In genomic region chr2:105403785-105404698, GRCh38 we compare ENCODE assay signal across 1 cellular context.
TF ChIP-seq lines count a peak whose summit lies in the region.

No MANE protein-coding gene starts in this region.

TF ChIP-seq in HCT116, 20 proteins besides CTCF, POLR2A, EP300 and RAD21 (continued from another document):
- TF ChIP-seq MAX (IDR thresholded peaks at IDR 0.05): peak; percentile 90
- TF ChIP-seq EZH2 (IDR thresholded peaks at IDR 0.05): no peak
TF ChIP-seq in HCT116: peak in this region for 11.
